Comparison of ENCODE assay signal across 12 cellular contexts in the genomic region with DNA sequence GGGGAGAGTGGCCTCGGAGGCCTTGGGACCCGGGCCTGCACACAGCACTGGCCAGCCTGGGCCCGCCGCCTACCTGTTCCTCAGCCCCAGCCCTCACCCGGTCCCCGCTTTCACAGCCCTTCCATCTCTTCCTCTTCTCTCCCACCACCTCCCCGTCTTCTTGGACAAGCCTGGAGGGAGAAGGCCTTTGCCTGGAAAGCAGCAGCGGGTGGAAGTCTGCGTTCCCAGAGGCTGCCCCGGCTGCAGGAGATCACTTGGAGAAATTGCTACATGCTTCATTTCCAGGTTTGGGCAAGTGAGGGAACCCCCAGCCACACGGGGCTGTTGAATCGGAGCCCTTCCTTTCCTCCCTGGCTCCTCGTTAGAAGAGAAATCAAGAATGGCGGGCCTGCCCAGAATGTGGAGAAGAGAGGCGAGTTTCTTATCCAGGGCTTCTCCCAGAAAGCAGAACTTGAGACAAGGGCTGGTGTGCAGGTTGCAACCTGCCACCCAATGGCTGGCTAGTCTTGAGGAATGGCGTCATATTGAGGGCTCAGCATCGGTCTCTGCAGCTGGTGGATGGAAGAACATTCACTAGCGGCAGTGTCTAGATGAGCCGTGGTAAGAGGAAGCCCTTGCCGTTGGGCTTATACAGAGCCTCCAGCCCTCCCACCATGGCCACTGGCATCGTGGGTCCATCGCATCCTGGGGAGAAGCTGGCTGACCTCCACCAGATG. TPM values are rescaled to one million over a fixed set of nuclear protein-coding genes. Genes with fewer than 3 reads are reported as not detected.
DNase-seq lines count a peak whose midpoint lies in the region; ATAC-seq and TF ChIP-seq lines count a peak whose summit lies in the region.
"Had no signal": no experiment of that assay in that cellular context is flagged by ENCODE, and none has a peak within 500 bp of the region (broad histone marks: within the 10 kb centered on the region; RNA-seq: fewer than 3 reads in every experiment).

No MANE protein-coding gene starts in this region.

- H3K4me3 Mint-ChIP-seq in stimulated activated naive CD8-positive, alpha-beta T cell treated with anti-CD3 and anti-CD28 coated beads, Interleukin-15, amount 100 ng/mL, for 72 hours, result peak overlapping the region; percentile 37 to 41

- no peak for TF ChIP-seq CTCF in ovary (IDR thresholded peaks at IDR 0.05)

- no CpG with 5 or more reads among the region's 22 CpGs for WGBS in iPS DF 6.9 (ENCODE audit: insufficient coverage, insufficient read length)
- WGBS in ovary, 3 donors, result 66 to 70% (median 67%) methylated on average over 22 of the region's 22 CpGs

- H3K9ac ChIP-seq in NT2/D1 (ENCODE audit: insufficient read length, low read depth), result peak overlapping the region; percentile 42

- TF ChIP-seq POLR2A in ovary (IDR thresholded peaks at IDR 0.05), result no peak

- intact Hi-C loops in ovary (cut with DNase I), result no loop called here

- peaks cover 5% of the 10 kb centered on the region for H3K4me1 Mint-ChIP-seq in stimulated activated naive CD8-positive, alpha-beta T cell treated with anti-CD3 and anti-CD28 coated beads, Interleukin-15, amount 100 ng/mL, for 72 hours

- H3K27ac ChIP-seq in iPS DF 6.9 (ENCODE audit: low read length) (no peak overlapping the region), ovary (no peak overlapping the region)
- H3K27ac ChIP-seq: suprapubic skin had no signal

- H3K4me3 ChIP-seq in NT2/D1 (ENCODE audit: insufficient read length, low read depth), result no peak overlapping the region
- H3K4me3 ChIP-seq in iPS DF 6.9 (ENCODE audit: low read length), result peak overlapping the region; percentile 6; the same call in 1 of the 2 replicates
- H3K4me3 ChIP-seq in ovary, result no peak overlapping the region

- peaks cover 41% of the 10 kb centered on the region for H3K27me3 Mint-ChIP-seq in stimulated activated naive CD8-positive, alpha-beta T cell treated with anti-CD3 and anti-CD28 coated beads, Interleukin-15, amount 100 ng/mL, for 72 hours

- H3K4me1 ChIP-seq in NT2/D1 (ENCODE audit: insufficient read depth, insufficient read length) (no peaks in the 10 kb centered on the region), iPS DF 6.9 (ENCODE audit: control insufficient read depth, insufficient read depth, low read length) (peaks cover 2% of the 10 kb centered on the region; the same call in 1 of the 2 replicates), ovary (ENCODE audit: insufficient read depth) (no peaks in the 10 kb centered on the region)

- peaks cover 10% of the 10 kb centered on the region for H3K27me3 ChIP-seq in NT2/D1 (ENCODE audit: insufficient read depth, insufficient read length)
- H3K27me3 ChIP-seq in iPS DF 6.9 (ENCODE audit: control insufficient read depth, insufficient read depth, low read length), result no peaks in the 10 kb centered on the region
- no peaks in the 10 kb centered on the region for H3K27me3 ChIP-seq in ovary

- no peaks in the 10 kb centered on the region for H3K9me3 ChIP-seq in NT2/D1 (ENCODE audit: insufficient read depth, low read length)
- no peaks in the 10 kb centered on the region for H3K9me3 ChIP-seq in iPS DF 6.9 (ENCODE audit: control insufficient read depth, insufficient read depth, low read length)
- H3K9me3 ChIP-seq in ovary, result no peaks in the 10 kb centered on the region
- H3K9me3 ChIP-seq: suprapubic skin had no signal

- TF ChIP-seq EP300 in ovary (IDR thresholded peaks at IDR 0.05), result no peak

- ATAC-seq in stimulated activated naive CD8-positive, alpha-beta T cell treated with anti-CD3 and anti-CD28 coated beads, Interleukin-15, amount 100 ng/mL, for 72 hours, result no peak
- ATAC-seq in stimulated activated naive CD8-positive, alpha-beta T cell treated with anti-CD3 and anti-CD28 coated beads, Interleukin-15, Interleukin-2, amounts not matched to agents 100 U/mL and 50 U/mL, for 24 hours, result no peak
- no peak for ATAC-seq in GM21528 (IDR thresholded peaks at IDR 0.05; ENCODE audit: low FRiP score, unreplicated experiment)

- H3K36me3 ChIP-seq in NT2/D1 (ENCODE audit: insufficient read depth, insufficient read length, low read length), result no peaks in the 10 kb centered on the region
- no peaks in the 10 kb centered on the region; the same call in 1 of the 2 replicates for H3K36me3 ChIP-seq in iPS DF 6.9 (ENCODE audit: control insufficient read depth, insufficient read depth, low read length)
- no peaks in the 10 kb centered on the region for H3K36me3 ChIP-seq in ovary
- H3K36me3 ChIP-seq: suprapubic skin had no signal

- no peaks in the 10 kb centered on the region for H3K9me3 Mint-ChIP-seq in stimulated activated naive CD8-positive, alpha-beta T cell treated with anti-CD3 and anti-CD28 coated beads, Interleukin-15, amount 100 ng/mL, for 72 hours

- no peak overlapping the region for H3K27ac Mint-ChIP-seq in stimulated activated naive CD8-positive, alpha-beta T cell treated with anti-CD3 and anti-CD28 coated beads, Interleukin-15, amount 100 ng/mL, for 72 hours

- no peak for DNase-seq in stimulated activated naive CD8-positive, alpha-beta T cell treated with anti-CD3 and anti-CD28 coated beads, Interleukin-15, amount 100 ng/mL, for 72 hours
- no peak for DNase-seq in stimulated activated naive CD8-positive, alpha-beta T cell treated with anti-CD3 and anti-CD28 coated beads, Interleukin-15, Interleukin-2, amounts not matched to agents 100 U/mL and 50 U/mL, for 24 hours
- DNase-seq in NT2/D1 (ENCODE audit: low read depth, low spot score) (no peak), iPS DF 6.9 (ENCODE audit: low read depth, low spot score) (no peak), ovary (no peak), glomerular visceral epithelial cell (ENCODE audit: extremely low spot score) (no peak), NCI-H128 (lab: John Stamatoyannopoulos, UW; ENCODE audit: unreplicated experiment) (no peak)
- DNase-seq: C1 segment of cervical spinal cord, GF-D8 had no signal

RNA-seq across cellular contexts. Expression of a gene that starts 1.2 kb away (rescaled TPM):
- total RNA-seq in ovary, result 1 to 10 TPM in 4 of 7 donors, under 1 TPM in 3; 0.73 to 8.6 (median 2.7) TPM
- polyA plus RNA-seq in ovary, result 1 to 10 TPM; 2.0 to 2.2 TPM

RNA-seq across cellular contexts. Expression of a gene that starts 37.1 kb away (rescaled TPM):
- 100 to 1,000 TPM; 123 to 181 (median 155) TPM for total RNA-seq in ovary
- 100 to 1,000 TPM; 120 to 261 TPM for polyA plus RNA-seq in ovary

RNA-seq across cellular contexts. Expression of a gene that starts 37.4 kb away (rescaled TPM):
- total RNA-seq in ovary, result 10 to 100 TPM; 48.5 to 58.5 (median 54.7) TPM
- 10 to 100 TPM; 41.3 to 44.2 TPM for polyA plus RNA-seq in ovary

RNA-seq across cellular contexts. Expression of a gene that starts 50.8 kb away (rescaled TPM):
- total RNA-seq in ovary, result 1 to 10 TPM; 1.1 to 2.1 (median 1.6) TPM
- polyA plus RNA-seq in ovary, result under 1 TPM; 0.25 to 0.65 TPM
- total RNA-seq: T-helper 2 cell treated with Interferon-gamma antibody and Interleukin-4, amounts not matched to agents 100 ng/mL and 5 ng/mL, for 36 hours had no signal

RNA-seq across cellular contexts. Expression of a gene that starts 54.4 kb away (rescaled TPM):
- 1 to 10 TPM in 3 of 7 donors, under 1 TPM in 3, not detected in 1; 0.36 to 3.0 (median 1.1) TPM for total RNA-seq in ovary
- 1 to 10 TPM in 1 of 2 donors, under 1 TPM in 1; 0.63 to 1.1 TPM for polyA plus RNA-seq in ovary
